ENCODE assay signal across 13 cellular contexts in genomic region chr2:214587442-214587841, GRCh38.
A peak's percentile ranks its signal among the peaks of the same experiment; 100 is the strongest.
DNase-seq lines count a peak whose midpoint lies in the region; ATAC-seq, FAIRE-seq and TF ChIP-seq lines count a peak whose summit lies in the region.
"Had no signal": no experiment of that assay in that cellular context is flagged by ENCODE, and none has a peak within 500 bp of the region (broad histone marks: within the 10 kb centered on the region; RNA-seq: fewer than 3 reads in every experiment).

No MANE protein-coding gene starts in this region.

- H3K27ac ChIP-seq in HepG2 (ENCODE audit: extremely low read length, insufficient read depth, low read length) = no peak overlapping the region
- H3K27ac ChIP-seq in right lobe of liver = no peak overlapping the region
- H3K27ac ChIP-seq in effector memory CD4-positive, alpha-beta T cell (ENCODE audit: insufficient read depth, low read length, poor library complexity, severe bottlenecking) = no peak overlapping the region
- no peak overlapping the region for H3K27ac ChIP-seq in uterus
- H3K27ac ChIP-seq: cardiac muscle cell had no signal

- TF ChIP-seq CTCF in HepG2 (CRISPR knock-in tag; IDR thresholded peaks at IDR 0.05) = peak; percentile 43
- TF ChIP-seq CTCF in right lobe of liver (IDR thresholded peaks at IDR 0.05) = peak in 1 of 4 donors; percentile 17
- TF ChIP-seq CTCF in epithelial cell of esophagus (IDR thresholded peaks at IDR 0.05; ENCODE audit: insufficient read depth, low read depth, low read length, missing control alignments) = peak; percentile 38
- no peak for TF ChIP-seq CTCF in uterus (IDR thresholded peaks at IDR 0.05)

- in situ Hi-C loops in HepG2 (cut with HindIII; ENCODE audit: extremely low pct_ligation_motif_present, low pct_unique_long_range_greater_than_20kb) = no loop called here

- no peak overlapping the region for H2AFZ ChIP-seq in HepG2 (ENCODE audit: low read length)

- H3K27me3 ChIP-seq in HepG2 (ENCODE audit: control insufficient read depth in 1 of 2, insufficient read depth in 2 of 2, low read length in 2 of 2) (no peaks in the 10 kb centered on the region), right lobe of liver (no peaks in the 10 kb centered on the region), NT2/D1 (ENCODE audit: insufficient read depth, insufficient read length) (peaks cover 20% of the 10 kb centered on the region), uterus (no peaks in the 10 kb centered on the region)
- H3K27me3 ChIP-seq in effector memory CD4-positive, alpha-beta T cell (replicated peaks; ENCODE audit: control insufficient read depth, insufficient read depth, low read length, poor library complexity, severe bottlenecking) = no peaks in the 10 kb centered on the region
- H3K27me3 ChIP-seq: cardiac muscle cell had no signal

- POLR2A ChIA-PET in HepG2 (lab: Yijun Ruan, JAX) = no interaction called here

- no peak for TF ChIP-seq RAD21 in HepG2 (CRISPR knock-in tag; IDR thresholded peaks at IDR 0.05)

- WGBS in HepG2 (ENCODE audit: low lambda C conversion rate) = 16% methylated on average over 3 of the region's 3 CpGs
- 35% methylated on average over 3 of the region's 3 CpGs for WGBS in right lobe of liver (ENCODE audit: insufficient coverage, low coverage, low lambda C conversion rate, missing lambda C conversion rate)

- H3K4me1 ChIP-seq in HepG2 (ENCODE audit: insufficient read depth, low read length) (no peaks in the 10 kb centered on the region), right lobe of liver (no peaks in the 10 kb centered on the region), NT2/D1 (ENCODE audit: insufficient read depth, insufficient read length) (no peaks in the 10 kb centered on the region), uterus (no peaks in the 10 kb centered on the region)
- no peaks in the 10 kb centered on the region for H3K4me1 ChIP-seq in effector memory CD4-positive, alpha-beta T cell (ENCODE audit: control insufficient read depth, insufficient read depth, low read length, poor library complexity, severe bottlenecking)

- H3K36me3 ChIP-seq in HepG2 (replicated peaks in 1 of 2; ENCODE audit: control insufficient read depth in 1 of 2, insufficient read depth in 2 of 2, low read length in 2 of 2) (no peaks in the 10 kb centered on the region), right lobe of liver (no peaks in the 10 kb centered on the region), NT2/D1 (ENCODE audit: insufficient read depth, insufficient read length, low read length) (no peaks in the 10 kb centered on the region), uterus (no peaks in the 10 kb centered on the region)
- H3K36me3 ChIP-seq in effector memory CD4-positive, alpha-beta T cell (ENCODE audit: control insufficient read depth, insufficient read depth, low read length) = no peaks in the 10 kb centered on the region
- H3K36me3 ChIP-seq: cardiac muscle cell had no signal

- ATAC-seq in HepG2 (peak; percentile 79), right lobe of liver (no peak), GM21737 (IDR thresholded peaks at IDR 0.05; ENCODE audit: unreplicated experiment) (no peak)
- ATAC-seq: Right ventricle myocardium inferior had no signal

- H3K9me3 ChIP-seq in HepG2 (ENCODE audit: low read length) (no peaks in the 10 kb centered on the region), right lobe of liver (no peaks in the 10 kb centered on the region), NT2/D1 (ENCODE audit: insufficient read depth, low read length) (no peaks in the 10 kb centered on the region), uterus (no peaks in the 10 kb centered on the region)
- no peaks in the 10 kb centered on the region for H3K9me3 ChIP-seq in effector memory CD4-positive, alpha-beta T cell (ENCODE audit: control insufficient read depth, low read length)

- CTCF ChIA-PET in HepG2 (lab: Yijun Ruan, JAX; ENCODE audit: low intra/inter-chr PET ratio, low total read pairs) = no interaction called here

- DNase-seq in HepG2 (ENCODE audit: low spot score) = peak; percentile 9
- DNase-seq in right lobe of liver = no peak
- peak; percentile 18 for DNase-seq in NT2/D1 (ENCODE audit: low read depth, low spot score)
- DNase-seq in epithelial cell of esophagus (ENCODE audit: low read depth) = peak; percentile 22
- DNase-seq in NCI-H2081 (lab: John Stamatoyannopoulos, UW) = no peak
- no peak for DNase-seq in effector memory CD4-positive, alpha-beta T cell
- no peak for DNase-seq in uterus
- DNase-seq: activated CD4-positive, CD25-positive, alpha-beta regulatory T cell treated with anti-CD3 and anti-CD28 coated beads, Interleukin-2, amount 50 U/mL, for 72 hours; AML-193; kidney glomerular epithelial cell had no signal

- H3K9ac ChIP-seq in HepG2 (ENCODE audit: insufficient read depth, low read depth, low read length) (no peak overlapping the region), NT2/D1 (ENCODE audit: insufficient read length, low read depth) (no peak overlapping the region)

- H4K20me1 ChIP-seq in HepG2 (ENCODE audit: insufficient read depth, low read length) = no peaks in the 10 kb centered on the region

- H3K4me3 ChIP-seq in HepG2 (replicated peaks in 1 of 3; ENCODE audit: insufficient read depth in 1 of 3, low read depth in 2 of 3, low read length in 3 of 3) (no peak overlapping the region), right lobe of liver (no peak overlapping the region), NT2/D1 (ENCODE audit: insufficient read length, low read depth) (no peak overlapping the region), epithelial cell of esophagus (ENCODE audit: low read length) (no peak overlapping the region), uterus (no peak overlapping the region)
- no peak overlapping the region for H3K4me3 ChIP-seq in effector memory CD4-positive, alpha-beta T cell (ENCODE audit: insufficient read depth, low read depth, low read length, poor library complexity, severe bottlenecking)
- H3K4me3 ChIP-seq: cardiac muscle cell had no signal

- H3K79me2 ChIP-seq in HepG2 (ENCODE audit: insufficient read depth, low read length) = no peaks in the 10 kb centered on the region

- intact Hi-C loops in HepG2 (cut with micrococcal nuclease; ENCODE audit: unreplicated experiment) = loop anchor here (5.0 kb wide), 1 partner anchor 415 kb away; no protein-coding TSS in a partner anchor
- intact Hi-C loops in right lobe of liver (cut with DNase I) = no loop called here
- intact Hi-C loops in uterus (cut with DNase I; ENCODE audit: low total_unique reads) = no loop called here

- no peak overlapping the region for H3K4me2 ChIP-seq in HepG2 (ENCODE audit: low read depth, low read length)

- no peak for FAIRE-seq in HepG2 (lab: Jason Lieb, UNC)

- no peak for TF ChIP-seq EP300 in HepG2 (IDR thresholded peaks at IDR 0.05; ENCODE audit: low read depth in 2 of 2, low read length in 2 of 2)
- no peak for TF ChIP-seq EP300 in HepG2 (CRISPR knock-in tag; IDR thresholded peaks at IDR 0.05; ENCODE audit: borderline replicate concordance)

- TF ChIP-seq POLR2A in HepG2 (IDR thresholded peaks at IDR 0.05; ENCODE audit: insufficient read depth in 1 of 2, low read depth in 2 of 2, low read length in 2 of 2) (no peak), right lobe of liver (IDR thresholded peaks at IDR 0.05) (no peak), uterus (IDR thresholded peaks at IDR 0.05) (no peak)

- no TSS peak for BruUV-seq in HepG2 (replicated peaks; lab: Mats Ljungman, UMichigan)

TF ChIP-seq in HepG2, 621 proteins besides CTCF, POLR2A, EP300 and RAD21 (continues in another document):
- TF ChIP-seq ZNF383 (CRISPR knock-in tag; IDR thresholded peaks at IDR 0.05; ENCODE audit: borderline replicate concordance) (no peak), ZBTB49 (CRISPR knock-in tag; IDR thresholded peaks at IDR 0.05; ENCODE audit: borderline replicate concordance) (no peak), SMC3 (IDR thresholded peaks at IDR 0.05; ENCODE audit: low read length) (peak; percentile 10; the same call in 1 of the 2 replicates), NKX3-1 (CRISPR knock-in tag; IDR thresholded peaks at IDR 0.05) (no peak), ELF4 (CRISPR knock-in tag; IDR thresholded peaks at IDR 0.05; ENCODE audit: borderline replicate concordance) (no peak), ZNF230 (CRISPR knock-in tag; IDR thresholded peaks at IDR 0.05) (no peak), ZBTB10 (CRISPR knock-in tag; IDR thresholded peaks at IDR 0.05; ENCODE audit: borderline replicate concordance) (no peak), ZC3H4 (CRISPR knock-in tag; IDR thresholded peaks at IDR 0.05; ENCODE audit: borderline replicate concordance) (no peak)

Comparison
In these comparisons a context has a peak if more than half of its experiments do, and no peak if none do; other contexts are left out.
1. DNase-seq: peak in HepG2 (single experiment), NT2/D1 (single experiment) and epithelial cell of esophagus (single experiment); none in right lobe of liver (0 of 3), NCI-H2081 (0 of 2), effector memory CD4-positive, alpha-beta T cell (0 of 3) and uterus (0 of 2).
2. CTCF ChIP-seq: peak in HepG2 (single experiment) and epithelial cell of esophagus (single experiment); none in uterus (0 of 4).